22 cellular contexts compared by ENCODE assay signal in genomic region chr2:177010134-177010533, GRCh38.
"Had no signal": no experiment of that assay in that cellular context is flagged by ENCODE, and none has a peak within 500 bp of the region (broad histone marks: within the 10 kb centered on the region; RNA-seq: fewer than 3 reads in every experiment).

No MANE protein-coding gene starts in this region.

- H3K4me3 ChIP-seq: K562, PC-9, Peyer's patch, SJCRH30 had no signal

- DNase-seq: Kasumi-1, MM.1S, MV-4-11, NCI-H1092, NCI-H1105 treated with DMSO at 0.1 percent for 48 hours, NCI-H1417 treated with DMSO at 0.1 percent for 48 hours, NCI-H146, NCI-H1694 treated with DMSO at 0.1 percent for 48 hours, NCI-H1930, NCI-H2081 treated with DMSO at 0.1 percent for 48 hours, NCI-H2227 treated with DMSO at 0.1 percent for 48 hours, NCI-H524, NCI-H69, NCI-H774, PC-9, Peyer's patch, SHP77 treated with DMSO at 0.1 percent for 48 hours, SJCRH30 had no signal

- H3K9me3 ChIP-seq: Peyer's patch, SJCRH30 had no signal

- H3K9ac ChIP-seq: KMS-11 had no signal

- H3K4me1 ChIP-seq: Peyer's patch, SJCRH30 had no signal

- H3K36me3 ChIP-seq: Peyer's patch, SJCRH30 had no signal

- H2AFZ ChIP-seq: PC-9 had no signal

- H3K27ac ChIP-seq: HL-60, KMS-11, PC-9, Peyer's patch, SJCRH30 had no signal

- H3K4me2 ChIP-seq: KMS-11, PC-9 had no signal

- H3K27me3 ChIP-seq: Peyer's patch, SJCRH30 had no signal

- FAIRE-seq: HTR-8/SVneo, K562 had no signal
